Comparison of ENCODE assay signal across 18 cellular contexts in genomic region chr7:21113609-21114416, GRCh38.
"Had no signal": no experiment of that assay in that cellular context is flagged by ENCODE, and none has a peak within 500 bp of the region (broad histone marks: within the 10 kb centered on the region; RNA-seq: fewer than 3 reads in every experiment).

No MANE protein-coding gene starts in this region.

- H3K27me3 ChIP-seq: cardiac muscle cell, right atrium auricular region, suprapubic skin had no signal

- H3K4me1 ChIP-seq: right atrium auricular region, suprapubic skin had no signal

- DNase-seq: activated CD4-positive, alpha-beta memory T cell treated with anti-CD3 and anti-CD28 coated beads for 36 hours; activated CD8-positive, alpha-beta memory T cell treated with anti-CD3 and anti-CD28 coated beads, Interleukin-2, amount 10 ng/mL, durations not matched to agents 7 days and 5 days; activated naive CD4-positive, alpha-beta T cell treated with anti-CD3 and anti-CD28 coated beads, Interleukin-2, amount 50 U/mL, for 16 hours; activated T-cell treated with anti-CD3 and anti-CD28 coated beads, Interleukin-2, amount 50 U/mL, for 1 hour; dorsolateral prefrontal cortex; endodermal cell; erythroblast; islet precursor cell; nucleus accumbens; posterior cingulate gyrus; stimulated activated CD4-positive, alpha-beta T cell treated with anti-CD3 and anti-CD28 coated beads, Interleukin-15, amount 100 ng/mL, for 24 hours; stimulated activated CD4-positive, alpha-beta T cell treated with anti-CD3 and anti-CD28 coated beads, Interleukin-4, amount 100 ng/mL, for 1 hour; stimulated activated naive CD8-positive, alpha-beta T cell treated with anti-CD3 and anti-CD28 coated beads, Interleukin-15, Interleukin-2, amounts not matched to agents 100 U/mL and 50 U/mL, for 24 hours; WERI-Rb-1 had no signal

- H3K36me3 ChIP-seq: cardiac muscle cell, right atrium auricular region, suprapubic skin, WERI-Rb-1 had no signal

- H3K27ac ChIP-seq: cardiac muscle cell, dorsolateral prefrontal cortex, right atrium auricular region, skin epidermis, suprapubic skin, WERI-Rb-1 had no signal

- H3K9me3 ChIP-seq: right atrium auricular region, suprapubic skin had no signal

- ATAC-seq: activated CD8-positive, alpha-beta memory T cell treated with anti-CD3 and anti-CD28 coated beads, Interleukin-2, amount 10 ng/mL, durations not matched to agents 7 days and 5 days; stimulated activated naive CD8-positive, alpha-beta T cell treated with anti-CD3 and anti-CD28 coated beads, Interleukin-15, Interleukin-2, amounts not matched to agents 100 U/mL and 50 U/mL, for 24 hours had no signal

- H3K4me3 ChIP-seq: cardiac muscle cell, dorsolateral prefrontal cortex, right atrium auricular region, skin epidermis, suprapubic skin had no signal
